9 cellular contexts compared by ENCODE assay signal in genomic region chr17:66441012-66441703, GRCh38.
DNase-seq lines count a peak whose midpoint lies in the region; ATAC-seq and TF ChIP-seq lines count a peak whose summit lies in the region.
"Had no signal": no experiment of that assay in that cellular context is flagged by ENCODE, and none has a peak within 500 bp of the region (broad histone marks: within the 10 kb centered on the region; RNA-seq: fewer than 3 reads in every experiment).

No MANE protein-coding gene starts in this region.

- no peak overlapping the region for H3K27ac ChIP-seq in left lung
- H3K27ac ChIP-seq: tibial artery had no signal

- in situ Hi-C loops in KBM-7 (cut with MboI; ENCODE audit: low pct_unique_long_range_greater_than_20kb, low sequenced_read_pairs): no loop called here

- H3K4me3 ChIP-seq in left lung: no peak overlapping the region
- H3K4me3 ChIP-seq: tibial artery had no signal

- H3K27me3 ChIP-seq in left lung: no peaks in the 10 kb centered on the region
- H3K27me3 ChIP-seq: tibial artery had no signal

- no peaks in the 10 kb centered on the region for H3K9me3 ChIP-seq in left lung
- H3K9me3 ChIP-seq: tibial artery had no signal

- DNase-seq in KBM-7: peak; percentile 62
- DNase-seq in left lung: no peak
- no peak for DNase-seq in NCI-H82 (lab: John Stamatoyannopoulos, UW)
- no peak for DNase-seq in NCI-H524 (lab: John Stamatoyannopoulos, UW)
- DNase-seq in stimulated activated naive CD4-positive, alpha-beta T cell (lab: John Stamatoyannopoulos, UW): no peak
- DNase-seq in iPS-NIHi7 (ENCODE audit: extremely low spot score): no peak
- DNase-seq: tibial artery had no signal

- ATAC-seq in GM18505 (IDR thresholded peaks at IDR 0.05; ENCODE audit: unreplicated experiment) (peak; percentile 81), GM21619 (IDR thresholded peaks at IDR 0.05; ENCODE audit: unreplicated experiment) (peak; percentile 93), left lung (peak; percentile 56)

- peaks cover 0 to 22% of the 10 kb centered on the region in 2 donors for H3K4me1 ChIP-seq in left lung
- H3K4me1 ChIP-seq: tibial artery had no signal

- TF ChIP-seq POLR2A in GM18505 (IDR thresholded peaks at IDR 0.05; ENCODE audit: borderline replicate concordance, extremely low read depth, insufficient read depth, insufficient read length): no peak

- H3K36me3 ChIP-seq in left lung: no peaks in the 10 kb centered on the region
- H3K36me3 ChIP-seq: tibial artery had no signal

- intact Hi-C loops in left lung (cut with DNase I): no loop called here

- no peak for TF ChIP-seq CTCF in left lung (IDR thresholded peaks at IDR 0.05)
